In the genomic region with DNA sequence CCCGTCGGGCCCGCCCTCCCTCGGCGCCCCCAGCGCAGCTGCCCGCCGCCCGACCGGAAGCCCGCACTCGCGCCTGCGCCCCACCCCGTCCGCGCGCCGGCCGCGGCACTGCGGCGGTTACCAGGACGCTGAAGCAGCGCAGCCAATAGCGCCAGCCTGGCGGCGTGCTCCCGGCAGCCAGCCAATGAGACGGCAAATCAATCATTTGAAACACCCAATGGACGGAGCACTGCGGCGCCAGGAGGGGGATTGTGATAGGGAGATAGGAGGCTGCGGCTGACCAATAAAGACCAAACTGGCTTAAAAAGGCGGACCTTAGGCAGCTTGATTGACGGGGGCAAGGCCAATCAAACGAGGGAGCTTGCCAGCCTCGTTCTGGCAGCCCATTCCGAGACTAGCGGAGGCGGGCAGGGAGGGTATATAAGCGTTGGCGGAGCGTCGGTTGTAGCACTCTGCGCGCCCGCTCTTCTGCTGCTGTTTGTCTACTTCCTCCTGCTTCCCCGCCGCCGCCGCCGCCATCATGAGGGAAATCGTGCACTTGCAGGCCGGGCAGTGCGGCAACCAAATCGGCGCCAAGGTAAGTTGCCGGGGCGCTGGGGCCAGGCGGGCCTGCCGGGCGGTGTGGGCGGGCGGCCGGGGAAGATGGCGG, we compare ENCODE assay signal across 8 cellular contexts. TPM values are rescaled to one million over a fixed set of nuclear protein-coding genes. Genes with fewer than 3 reads are reported as not detected.
A peak's percentile ranks its signal among the peaks of the same experiment; 100 is the strongest.
DNase-seq lines count a peak whose midpoint lies in the region; ATAC-seq, FAIRE-seq and TF ChIP-seq lines count a peak whose summit lies in the region.

A gene (plus strand): TSS at position 447 of the 649 bp plus-strand sequence. CDS start 74 bp downstream, at position 521.

- peaks cover 16% of the 10 kb centered on the region for H3K36me3 ChIP-seq in bronchial epithelial cell (ENCODE audit: control insufficient read depth, insufficient read depth, low read length)
- peaks cover 4 to 9% of the 10 kb centered on the region in 2 donors for H3K36me3 ChIP-seq in small intestine (ENCODE audit: control insufficient read depth in 2 of 2, insufficient read depth in 2 of 2, low read length in 2 of 2)

- POLR2A ChIA-PET in AG04449 (lab: Yijun Ruan, JAX): interaction anchor here (0.6 to 7.4 kb wide), 45 partner anchors 9 to 218 kb away, joined by 3 to 164 read pairs (median 4); a partner anchor contains a TSS

- TF ChIP-seq CTCF in AG04449 (IDR thresholded peaks at IDR 0.05; ENCODE audit: insufficient read depth, low read length, missing control alignments) (no peak), WI38 (IDR thresholded peaks at IDR 0.05; ENCODE audit: low read depth, low read length) (no peak), bronchial epithelial cell (IDR thresholded peaks at IDR 0.05; ENCODE audit: insufficient read depth, low read length, severe bottlenecking) (no peak)

- H3K27me3 ChIP-seq in bronchial epithelial cell (ENCODE audit: control insufficient read depth, insufficient read depth, low read length) (no peaks in the 10 kb centered on the region), small intestine (ENCODE audit: control insufficient read depth in 2 of 2, insufficient read depth in 2 of 2, low read length in 2 of 2) (no peaks in the 10 kb centered on the region)

- H3K9me3 ChIP-seq in small intestine (ENCODE audit: control insufficient read depth, low read depth): no peaks in the 10 kb centered on the region

- CTCF ChIA-PET in AG04449 (lab: Yijun Ruan, JAX): interaction anchor here (0.9 to 8.1 kb wide), 5 partner anchors 11 to 212 kb away, joined by 3 to 139 read pairs (median 3); a partner anchor contains a TSS

- 0 to 1% (median 0%) methylated on average over 55 to 67 of the region's 67 CpGs for WGBS in small intestine, 3 donors

- FAIRE-seq in bronchial epithelial cell (lab: Jason Lieb, UNC): peak; percentile 96
- peak; percentile 39 for FAIRE-seq in small intestine (lab: Jason Lieb, UNC)

- peak within 1 kb of the TSS; percentile 96 to 98 for H3K27ac ChIP-seq in small intestine (ENCODE audit: low read depth in 1 of 2, low read length in 1 of 2)

- H3K4me1 ChIP-seq in small intestine (ENCODE audit: control insufficient read depth in 2 of 2, insufficient read depth in 1 of 2, low read depth in 1 of 2, low read length in 1 of 2): peaks cover 0 to 7% of the 10 kb centered on the region in 2 donors

- H3K4me3 ChIP-seq in AG04449 (ENCODE audit: low read depth, low read length) (peak within 1 kb of the TSS; percentile 78), WI38 (ENCODE audit: low read depth, low read length) (peak within 1 kb of the TSS; percentile 90), bronchial epithelial cell (ENCODE audit: low read depth, low read length) (peak within 1 kb of the TSS; percentile 90), small intestine (ENCODE audit: low read depth in 1 of 2, low read length in 2 of 2) (peak within 1 kb of the TSS; percentile 88 to 96)

- DNase-seq in AG04449 (ENCODE audit: low read depth, low spot score) (peak; percentile 99), NCI-H2227 treated with DMSO at 0.1 percent for 48 hours (lab: John Stamatoyannopoulos, UW) (peak; percentile 98), bronchial epithelial cell (ENCODE audit: low read depth) (peak; percentile 99), iPS-NIHi11 (ENCODE audit: low spot score) (peak; percentile 96), small intestine (peak; percentile 100)

- ATAC-seq in GM18907 (IDR thresholded peaks at IDR 0.05; ENCODE audit: unreplicated experiment) (peak; percentile 77), HG03159 (IDR thresholded peaks at IDR 0.05; ENCODE audit: unreplicated experiment) (peak; percentile 68)

RNA-seq across cellular contexts. Expression of the gene that starts here (rescaled TPM):
- total RNA-seq in bronchial epithelial cell: 82.7 and 193 TPM in 2 replicates
- polyA plus RNA-seq in small intestine: 100 to 1,000 TPM; 365 to 374 (median 369) TPM

Comparison
In these comparisons a context has a peak if more than half of its experiments do, and no peak if none do; other contexts are left out.
1. Peak in every context shown above with its lines: DNase-seq, ATAC-seq, H3K4me3 ChIP-seq and H3K27ac ChIP-seq.